In genomic region chr2:57868619-57869139, GRCh38 we compare ENCODE assay signal across 10 cellular contexts.
"Had no signal": no experiment of that assay in that cellular context is flagged by ENCODE, and none has a peak within 500 bp of the region (broad histone marks: within the 10 kb centered on the region; RNA-seq: fewer than 3 reads in every experiment).

No MANE protein-coding gene starts in this region.

- H3K4me3 ChIP-seq: GM23338, K562 had no signal

- DNase-seq: H9, HFFc6, IMR-90, KG1 had no signal

- H3K4me1 Mint-ChIP-seq: GM23338 had no signal

- H3K9me3 Mint-ChIP-seq: GM23338, H9, HFFc6 had no signal

- ATAC-seq: GM23338, HCT116, K562 had no signal

- H3K4me2 ChIP-seq: GM23338 had no signal

- FAIRE-seq: H1, H54, HTR-8/SVneo, K562 had no signal

- H3K4me3 Mint-ChIP-seq: GM23338, H9, HFFc6 had no signal

- H3K27ac Mint-ChIP-seq: GM23338, H9, HFFc6 had no signal
